ENCODE assay signal across 17 cellular contexts in the genomic region with DNA sequence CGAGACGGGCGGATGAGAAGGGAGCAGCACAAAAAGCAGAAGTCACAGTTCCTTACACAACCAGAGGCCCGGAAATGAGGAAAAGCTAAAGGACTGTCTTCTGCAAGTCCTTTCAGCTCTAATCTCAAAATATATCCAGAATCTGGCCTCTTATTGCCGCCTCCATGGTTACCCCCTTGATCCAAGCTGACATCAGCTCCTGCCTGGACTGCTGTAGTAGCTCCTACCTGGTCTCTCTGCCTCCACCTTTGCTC.
DNase-seq lines count a peak whose midpoint lies in the region; ATAC-seq and TF ChIP-seq lines count a peak whose summit lies in the region.
"Had no signal": no experiment of that assay in that cellular context is flagged by ENCODE, and none has a peak within 500 bp of the region (broad histone marks: within the 10 kb centered on the region; RNA-seq: fewer than 3 reads in every experiment).

No MANE protein-coding gene starts in this region.

- H3K36me3 Mint-ChIP-seq in naive thymus-derived CD4-positive, alpha-beta T cell = no peaks in the 10 kb centered on the region
- H3K36me3 Mint-ChIP-seq: CD8-positive, alpha-beta memory T cell had no signal

- H3K4me1 ChIP-seq in naive thymus-derived CD4-positive, alpha-beta T cell (ENCODE audit: control insufficient read depth in 2 of 2, insufficient read depth in 2 of 2, low read length in 2 of 2) = no peaks in the 10 kb centered on the region
- H3K4me1 ChIP-seq in right cardiac atrium (ENCODE audit: control insufficient read depth, insufficient read depth, low read length) = peaks cover 1% of the 10 kb centered on the region

- POLR2A ChIA-PET in naive thymus-derived CD4-positive, alpha-beta T cell (lab: Charles Lee) = no interaction called here
- POLR2A ChIA-PET in GM10248 (lab: Yijun Ruan, JAX) = no interaction called here

- no peak for TF ChIP-seq CTCF in GM10248 (IDR thresholded peaks at IDR 0.05; ENCODE audit: control extremely low read depth, extremely low read depth, low read depth, missing control alignments)

- H3K4me1 Mint-ChIP-seq in naive thymus-derived CD4-positive, alpha-beta T cell = peaks cover 0 to 1% (median 0%) of the 10 kb centered on the region in 7 donors
- H3K4me1 Mint-ChIP-seq: CD8-positive, alpha-beta memory T cell; H9 had no signal

- H3K27ac ChIP-seq in naive thymus-derived CD4-positive, alpha-beta T cell (ENCODE audit: low read depth, low read length) = no peak overlapping the region
- no peak overlapping the region for H3K27ac ChIP-seq in right cardiac atrium (ENCODE audit: low read length)
- H3K27ac ChIP-seq: SJCRH30 had no signal

- H3K4me3 ChIP-seq in naive thymus-derived CD4-positive, alpha-beta T cell (ENCODE audit: low read length) = no peak overlapping the region
- H3K4me3 ChIP-seq in right cardiac atrium (ENCODE audit: low read length) = no peak overlapping the region
- H3K4me3 ChIP-seq: SJCRH30 had no signal

- CTCF ChIA-PET in naive thymus-derived CD4-positive, alpha-beta T cell (lab: Charles Lee) = interaction anchor here (0.6 kb wide), 1 partner anchor 9 kb away, joined by 3 read pairs; no protein-coding TSS in a partner anchor
- CTCF ChIA-PET in GM10248 (lab: Yijun Ruan, JAX) = interaction anchor here (1.2 to 1.4 kb wide), 2 partner anchors 13 to 234 kb away, joined by 3 read pairs; no protein-coding TSS in a partner anchor

- ATAC-seq in naive thymus-derived CD4-positive, alpha-beta T cell = peak; percentile 50
- no peak for ATAC-seq in GM21447 (IDR thresholded peaks at IDR 0.05; ENCODE audit: unreplicated experiment)
- no peak for ATAC-seq in right cardiac atrium

- no peaks in the 10 kb centered on the region for H3K27me3 ChIP-seq in naive thymus-derived CD4-positive, alpha-beta T cell (ENCODE audit: control insufficient read depth in 2 of 2, insufficient read depth in 2 of 2, low read length in 2 of 2)
- H3K27me3 ChIP-seq in right cardiac atrium (ENCODE audit: control insufficient read depth, insufficient read depth) = no peaks in the 10 kb centered on the region
- H3K27me3 ChIP-seq: SJCRH30 had no signal

- 86% methylated on average over 5 of the region's 5 CpGs for WGBS in right cardiac atrium

- no peaks in the 10 kb centered on the region for H3K9me3 ChIP-seq in naive thymus-derived CD4-positive, alpha-beta T cell (ENCODE audit: control insufficient read depth in 2 of 3, low read length in 3 of 3)
- H3K9me3 ChIP-seq in right cardiac atrium (ENCODE audit: control insufficient read depth, low read length) = no peaks in the 10 kb centered on the region
- H3K9me3 ChIP-seq: SJCRH30 had no signal

- no peak overlapping the region for H3K4me3 Mint-ChIP-seq in naive thymus-derived CD4-positive, alpha-beta T cell
- H3K4me3 Mint-ChIP-seq: CD8-positive, alpha-beta memory T cell; H9 had no signal

- peaks cover 3 to 11% (median 5%) of the 10 kb centered on the region in 5 donors for H3K27me3 Mint-ChIP-seq in naive thymus-derived CD4-positive, alpha-beta T cell

- H3K9me3 Mint-ChIP-seq in naive thymus-derived CD4-positive, alpha-beta T cell = peaks cover 0 to 3% (median 0%) of the 10 kb centered on the region in 11 donors
- H3K9me3 Mint-ChIP-seq: H9 had no signal

- intact Hi-C loops in naive thymus-derived CD4-positive, alpha-beta T cell (cut with micrococcal nuclease) = no loop called here
- intact Hi-C loops in right cardiac atrium (cut with DNase I) = no loop called here

- DNase-seq in GF-D8 (lab: John Stamatoyannopoulos, UW) (peak; percentile 24), MV-4-11 (lab: John Stamatoyannopoulos, UW) (peak; percentile 52), SKM-1 treated with dmso at 0.1 percent for 144 hours (lab: John Stamatoyannopoulos, UW; ENCODE audit: unreplicated experiment) (peak; percentile 89), GM10248 (ENCODE audit: extremely low spot score) (no peak), right cardiac atrium (no peak)
- no peak for DNase-seq in naive thymus-derived CD4-positive, alpha-beta T cell
- DNase-seq: CD8-positive, alpha-beta memory T cell; DMS 273 treated with DMSO at 0.1 percent for 48 hours; H9; IMR-90; NCI-H1105; NCI-H1694 treated with DMSO at 0.1 percent for 48 hours; NCI-H345; NCI-H69; SJCRH30; T-helper 1 cell had no signal

- H3K27ac Mint-ChIP-seq in naive thymus-derived CD4-positive, alpha-beta T cell = no peak overlapping the region
- H3K27ac Mint-ChIP-seq: CD8-positive, alpha-beta memory T cell; H9 had no signal

- H3K36me3 ChIP-seq in naive thymus-derived CD4-positive, alpha-beta T cell (ENCODE audit: control insufficient read depth in 2 of 3, insufficient read depth in 3 of 3, low read length in 3 of 3) = no peaks in the 10 kb centered on the region
- H3K36me3 ChIP-seq: SJCRH30 had no signal

Comparison
In these comparisons a context has a peak if more than half of its experiments do, and no peak if none do; other contexts are left out.
1. DNase-seq: peak in GF-D8 (single experiment), MV-4-11 (single experiment) and SKM-1 treated with dmso at 0.1 percent for 144 hours (single experiment); none in naive thymus-derived CD4-positive, alpha-beta T cell (0 of 9), GM10248 (single experiment) and right cardiac atrium (0 of 3).